ENCODE assay signal across 8 cellular contexts in genomic region chr10:27099916-27100799, GRCh38. TPM values are rescaled to one million over a fixed set of nuclear protein-coding genes. Genes with fewer than 3 reads are reported as not detected.
DNase-seq lines count a peak whose midpoint lies in the region; ATAC-seq, FAIRE-seq and TF ChIP-seq lines count a peak whose summit lies in the region.

ANKRD26 (minus strand) TSS chr10:27100494; CDS start chr10:27100326, 168 bp downstream.

- no peaks in the 10 kb centered on the region for H4K20me1 ChIP-seq in HepG2 (ENCODE audit: insufficient read depth, low read length)

- peaks cover 20% of the 10 kb centered on the region for H3K4me1 ChIP-seq in HepG2 (ENCODE audit: insufficient read depth, low read length)

- DNase-seq in CD14-positive monocyte (ENCODE audit: low spot score) (peak; percentile 95), NCI-H748 (lab: John Stamatoyannopoulos, UW; ENCODE audit: unreplicated experiment) (peak; percentile 95), dermis blood vessel endothelial cell (peak; percentile 99), HepG2 (ENCODE audit: low spot score) (peak; percentile 95)
- peak; percentile 93 to 94 for DNase-seq in activated CD4-positive, alpha-beta T cell treated with anti-CD3 and anti-CD28 coated beads, Interleukin-2, amount 50 U/mL, for 4 hours
- peak; percentile 93 for DNase-seq in stimulated activated CD4-positive, alpha-beta T cell treated with anti-CD3 and anti-CD28 coated beads, Interleukin-2, amount 100 ng/mL, for 48 hours

- H3K9me3 ChIP-seq in HepG2 (ENCODE audit: low read length), result no peaks in the 10 kb centered on the region

- ATAC-seq in GM19372 (IDR thresholded peaks at IDR 0.05; ENCODE audit: low read depth, unreplicated experiment) (peak; percentile 76), HG03521 (IDR thresholded peaks at IDR 0.05; ENCODE audit: unreplicated experiment) (peak; percentile 67), HepG2 (peak; percentile 88)

- POLR2A ChIA-PET in HepG2 (lab: Yijun Ruan, JAX), result interaction anchor here (0.7 to 2.0 kb wide), 8 partner anchors 11 to 56 kb away, joined by 3 to 17 read pairs (median 3); partner anchors contain the start of gene YME1L1

- BruUV-seq in HepG2 (replicated peaks; lab: Mats Ljungman, UMichigan), result TSS peak; percentile 83

- H3K27ac Mint-ChIP-seq in CD14-positive monocyte, result peak within 1 kb of the TSS; percentile 89 to 96 (median 94)

- H3K4me1 Mint-ChIP-seq in CD14-positive monocyte, result peaks cover 21% of the 10 kb centered on the region

- intact Hi-C loops in CD14-positive monocyte (cut with micrococcal nuclease), result loop anchor here in 1 of 2 donors (5.0 kb wide), 1 partner anchor 52 kb away; the partner anchor contains the start of gene YME1L1
- intact Hi-C loops in HepG2 (cut with micrococcal nuclease; ENCODE audit: unreplicated experiment), result loop anchor here (2.0 kb wide), 1 partner anchor 55 kb away; the partner anchor contains the start of genes MASTL and YME1L1

- TF ChIP-seq POLR2A in HepG2 (IDR thresholded peaks at IDR 0.05; ENCODE audit: insufficient read depth in 1 of 2, low read depth in 2 of 2, low read length in 2 of 2), result peak; percentile 89 to 94

- 0 out of 2 replicates have a peak, but pooled peaks have one; percentile 29 for TF ChIP-seq RAD21 in HepG2 (CRISPR knock-in tag; IDR thresholded peaks at IDR 0.05)

- no peaks in the 10 kb centered on the region for H3K27me3 ChIP-seq in HepG2 (ENCODE audit: control insufficient read depth in 1 of 2, insufficient read depth in 2 of 2, low read length in 2 of 2)

- peaks cover 0 to 5% (median 1%) of the 10 kb centered on the region in 3 donors for H3K27me3 Mint-ChIP-seq in CD14-positive monocyte (ENCODE audit: low read depth in 3 of 3)

- peak within 1 kb of the TSS; percentile 88 to 97 for H3K4me3 Mint-ChIP-seq in CD14-positive monocyte

- TF ChIP-seq CTCF in CD14-positive monocyte (IDR thresholded peaks at IDR 0.05) (no peak), HepG2 (CRISPR knock-in tag; IDR thresholded peaks at IDR 0.05) (peak; percentile 23; the same call in 1 of the 2 replicates)

- FAIRE-seq in HepG2 (lab: Jason Lieb, UNC), result peak; percentile 85

- peak within 1 kb of the TSS; percentile 99 for H3K4me2 ChIP-seq in HepG2 (ENCODE audit: low read depth, low read length)

- H3K27ac ChIP-seq in HepG2 (ENCODE audit: extremely low read length, insufficient read depth, low read length), result peak within 1 kb of the TSS; percentile 85

- peaks cover 3% of the 10 kb centered on the region for H3K79me2 ChIP-seq in HepG2 (ENCODE audit: insufficient read depth, low read length)

- no peak for TF ChIP-seq EP300 in HepG2 (IDR thresholded peaks at IDR 0.05; ENCODE audit: low read depth in 2 of 2, low read length in 2 of 2)
- no peak for TF ChIP-seq EP300 in HepG2 (CRISPR knock-in tag; IDR thresholded peaks at IDR 0.05; ENCODE audit: borderline replicate concordance)

- H3K9ac ChIP-seq in HepG2 (ENCODE audit: insufficient read depth, low read depth, low read length), result peak within 1 kb of the TSS; percentile 79

- no peaks in the 10 kb centered on the region for H3K36me3 Mint-ChIP-seq in CD14-positive monocyte

- H2AFZ ChIP-seq in HepG2 (ENCODE audit: low read length), result peak within 1 kb of the TSS; percentile 98

- H3K4me3 ChIP-seq in HepG2 (replicated peaks in 1 of 3; ENCODE audit: insufficient read depth in 1 of 3, low read depth in 2 of 3, low read length in 3 of 3), result peak within 1 kb of the TSS; percentile 74 to 90 (median 81)

- in situ Hi-C loops in HepG2 (cut with HindIII; ENCODE audit: extremely low pct_ligation_motif_present, low pct_unique_long_range_greater_than_20kb), result no loop called here

- CTCF ChIA-PET in HepG2 (lab: Yijun Ruan, JAX; ENCODE audit: low intra/inter-chr PET ratio, low total read pairs), result no interaction called here

- 3% methylated on average over 40 of the region's 65 CpGs for WGBS in HepG2 (ENCODE audit: low lambda C conversion rate)

- no peaks in the 10 kb centered on the region for H3K36me3 ChIP-seq in HepG2 (replicated peaks in 1 of 2; ENCODE audit: control insufficient read depth in 1 of 2, insufficient read depth in 2 of 2, low read length in 2 of 2)

- no peaks in the 10 kb centered on the region for H3K9me3 Mint-ChIP-seq in CD14-positive monocyte

TF ChIP-seq in HepG2, 621 proteins besides CTCF, POLR2A, EP300 and RAD21 (continues in another document):
- TF ChIP-seq HIVEP1 (CRISPR knock-in tag; IDR thresholded peaks at IDR 0.05) (no peak), ARNTL (CRISPR knock-in tag; IDR thresholded peaks at IDR 0.05) (no peak), GLI4 (CRISPR knock-in tag; IDR thresholded peaks at IDR 0.05; ENCODE audit: borderline replicate concordance) (peak; percentile 90; the same call in 1 of the 2 replicates), ZNF432 (CRISPR knock-in tag; IDR thresholded peaks at IDR 0.05; ENCODE audit: borderline replicate concordance) (no peak), SP2 (CRISPR knock-in tag; IDR thresholded peaks at IDR 0.05) (no peak), MIXL1 (CRISPR knock-in tag; IDR thresholded peaks at IDR 0.05) (no peak), KLF9 (CRISPR knock-in tag; IDR thresholded peaks at IDR 0.05; ENCODE audit: low read depth) (no peak), HOXA9 (CRISPR knock-in tag; IDR thresholded peaks at IDR 0.05; ENCODE audit: borderline replicate concordance) (no peak), ZNF879 (CRISPR knock-in tag; IDR thresholded peaks at IDR 0.05) (no peak), KDM4B (CRISPR knock-in tag; IDR thresholded peaks at IDR 0.05) (no peak), ZBTB3 (CRISPR knock-in tag; IDR thresholded peaks at IDR 0.05; ENCODE audit: borderline replicate concordance, low read depth) (no peak), NFIB (CRISPR knock-in tag; IDR thresholded peaks at IDR 0.05; ENCODE audit: borderline replicate concordance) (no peak), SRY (CRISPR knock-in tag; IDR thresholded peaks at IDR 0.05) (0 out of 2 replicates have a peak, but pooled peaks have one; percentile 47), SMYD3 (CRISPR knock-in tag; IDR thresholded peaks at IDR 0.05) (no peak), ZNF12 (CRISPR knock-in tag; IDR thresholded peaks at IDR 0.05) (0 out of 2 replicates have a peak, but pooled peaks have one; percentile 15), ETV6 (CRISPR knock-in tag; conservative IDR thresholded peaks at IDR 0.05) (no peak), IKZF1 (IDR thresholded peaks at IDR 0.05) (no peak), POLR2G (IDR thresholded peaks at IDR 0.05; ENCODE audit: low read depth, low read length) (peak; percentile 96), SRSF1 (optimal IDR thresholded peaks at IDR 0.05; ENCODE audit: low read depth, low read length) (no peak), HNF4A (CRISPR knock-in tag; IDR thresholded peaks at IDR 0.05) (peak; percentile 63)
- TF ChIP-seq, protein P1, sequence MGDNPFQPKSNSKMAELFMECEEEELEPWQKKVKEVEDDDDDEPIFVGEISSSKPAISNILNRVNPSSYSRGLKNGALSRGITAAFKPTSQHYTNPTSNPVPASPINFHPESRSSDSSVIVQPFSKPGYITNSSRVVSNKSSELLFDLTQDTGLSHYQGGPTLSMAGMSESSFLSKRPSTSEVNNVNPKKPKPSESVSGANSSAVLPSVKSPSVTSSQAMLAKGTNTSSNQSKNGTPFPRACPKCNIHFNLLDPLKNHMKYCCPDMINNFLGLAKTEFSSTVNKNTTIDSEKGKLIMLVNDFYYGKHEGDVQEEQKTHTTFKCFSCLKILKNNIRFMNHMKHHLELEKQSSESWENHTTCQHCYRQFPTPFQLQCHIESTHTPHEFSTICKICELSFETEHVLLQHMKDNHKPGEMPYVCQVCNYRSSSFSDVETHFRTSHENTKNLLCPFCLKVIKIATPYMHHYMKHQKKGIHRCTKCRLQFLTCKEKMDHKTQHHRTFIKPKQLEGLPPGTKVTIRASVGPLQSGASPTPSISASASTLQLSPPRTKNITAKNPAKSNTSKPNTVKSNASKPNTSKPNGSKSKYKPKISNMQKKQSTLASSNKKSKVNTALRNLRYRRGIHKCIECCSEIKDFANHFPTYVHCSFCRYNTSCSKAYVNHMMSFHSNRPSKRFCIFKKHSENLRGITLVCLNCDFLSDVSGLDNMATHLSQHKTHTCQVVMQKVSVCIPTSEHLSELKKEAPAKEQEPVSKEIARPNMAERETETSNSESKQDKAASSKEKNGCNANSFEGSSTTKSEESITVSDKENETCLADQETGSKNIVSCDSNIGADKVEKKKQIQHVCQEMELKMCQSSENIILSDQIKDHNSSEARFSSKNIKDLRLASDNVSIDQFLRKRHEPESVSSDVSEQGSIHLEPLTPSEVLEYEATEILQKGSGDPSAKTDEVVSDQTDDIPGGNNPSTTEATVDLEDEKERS (CRISPR knock-in tag; IDR thresholded peaks at IDR 0.05), result no peak

RNA-seq across cellular contexts. Expression of gene ANKRD26, which starts in this region (rescaled TPM):
- polyA plus RNA-seq in CD14-positive monocyte (under 1 TPM; 0.36 TPM), HepG2 (2011; rRNA removed) (1.3 and 1.5 TPM in 2 replicates)
- total RNA-seq in dermis blood vessel endothelial cell (8.7 and 10.7 TPM in 2 replicates), HepG2 (2016; rRNA removed; fragmentation: Illumina TruSeq; extraction: Trizol) (9.6 and 10.0 TPM in 2 replicates)
- 8.7 and 9.8 TPM in 2 replicates for total RNA-seq in HepG2 (2016; cell fraction: cytosol; rRNA removed; fragmentation: Illumina TruSeq; extraction: Trizol; ENCODE audit: low read depth)
- total RNA-seq in HepG2 (2016; cell fraction: insoluble cytoplasmic fraction; rRNA removed; fragmentation: Illumina TruSeq; extraction: Trizol), result 8.4 and 9.2 TPM in 2 replicates
- total RNA-seq in HepG2 (2016; cell fraction: membrane; rRNA removed; fragmentation: Illumina TruSeq; extraction: Trizol), result 4.1 and 5.3 TPM in 2 replicates
- total RNA-seq in HepG2 (2016; cell fraction: nucleus; rRNA removed; fragmentation: Illumina TruSeq; extraction: Trizol), result 20.1 and 21.8 TPM in 2 replicates
- 0.44 and 0.54 TPM in 2 replicates for polyA plus RNA-seq in HepG2 (2011; cell fraction: cytosol; rRNA removed)
- polyA plus RNA-seq in HepG2 (2011; cell fraction: nucleus; rRNA removed), result 1.5 and 2.0 TPM in 2 replicates
- 2.6 and 3.9 TPM in 2 replicates for polyA plus RNA-seq in HepG2 (2012)
- 0.20 and 0.49 TPM in 2 replicates for polyA plus RNA-seq in HepG2 (2016; cell fraction: cytosol; fragmentation: Illumina TruSeq; extraction: Trizol; ENCODE audit: low read depth)
- polyA plus RNA-seq in HepG2 (2016; cell fraction: insoluble cytoplasmic fraction; fragmentation: Illumina TruSeq; extraction: Trizol; ENCODE audit: low read depth), result 4.7 and 5.0 TPM in 2 replicates
- polyA plus RNA-seq in HepG2 (2016; cell fraction: membrane; fragmentation: Illumina TruSeq; extraction: Trizol; ENCODE audit: low read depth), result 0.33 and 0.58 TPM in 2 replicates
- polyA plus RNA-seq in HepG2 (2016; cell fraction: nucleus; fragmentation: Illumina TruSeq; extraction: Trizol; ENCODE audit: insufficient read depth, low read depth), result 12.1 and 15.0 TPM in 2 replicates
- 1.2 and 1.4 TPM in 2 replicates for polyA minus RNA-seq in HepG2 (2011; rRNA and poly(A)+ RNA removed; ENCODE audit: low replicate concordance)
- 1.9 and 2.4 TPM in 2 replicates for polyA minus RNA-seq in HepG2 (2011; cell fraction: cytosol; rRNA and poly(A)+ RNA removed)
- 19.6 and 21.6 TPM in 2 replicates for polyA minus RNA-seq in HepG2 (2011; cell fraction: nucleus; rRNA and poly(A)+ RNA removed)

Comparison
In these comparisons a context has a peak if more than half of its experiments do, and no peak if none do; other contexts are left out.
1. Peak in every context shown above with its lines: DNase-seq, ATAC-seq, H3K4me3 ChIP-seq and H3K27ac ChIP-seq.
2. Peak in DNase-seq in CD14-positive monocyte; RNA of the gene not detected or under 1 TPM.